9 cellular contexts compared by ENCODE assay signal in genomic region chr15:76905855-76906254, GRCh38. TPM values are rescaled to one million over a fixed set of nuclear protein-coding genes. Genes with fewer than 3 reads are reported as not detected.
DNase-seq lines count a peak whose midpoint lies in the region; ATAC-seq and TF ChIP-seq lines count a peak whose summit lies in the region.
"Had no signal": no experiment of that assay in that cellular context is flagged by ENCODE, and none has a peak within 500 bp of the region (broad histone marks: within the 10 kb centered on the region; RNA-seq: fewer than 3 reads in every experiment).

No MANE protein-coding gene starts in this region.

- H3K36me3 Mint-ChIP-seq in activated T-helper 1 cell treated with anti-CD3 and anti-CD28 coated beads, Interleukin-12 subunit alpha, Interleukin-12 subunit beta, Interleukin-2, Interleukin-4 antibody, amounts not matched to agents 30 ng/mL and 10 ng/mL and 1 ng/mL, durations not matched to agents 14 hours and 24 hours and 36 hours (ENCODE audit: low read depth) = no peaks in the 10 kb centered on the region

- no peak for TF ChIP-seq CTCF in stomach (IDR thresholded peaks at IDR 0.05)

- ATAC-seq in GM21515 (IDR thresholded peaks at IDR 0.05; ENCODE audit: unreplicated experiment) = no peak

- peak overlapping the region; percentile 75 to 100 (median 88) for H3K4me3 ChIP-seq in stomach

- peak overlapping the region; percentile 92 to 96 (median 92) for H3K27ac ChIP-seq in stomach

- H3K9me3 Mint-ChIP-seq in activated T-helper 1 cell treated with anti-CD3 and anti-CD28 coated beads, Interleukin-12 subunit alpha, Interleukin-12 subunit beta, Interleukin-2, Interleukin-4 antibody, amounts not matched to agents 30 ng/mL and 10 ng/mL and 1 ng/mL, durations not matched to agents 14 hours and 24 hours and 36 hours = no peaks in the 10 kb centered on the region

- H3K4me1 ChIP-seq in stomach = peaks cover 21 to 34% (median 27%) of the 10 kb centered on the region in 4 donors

- H3K27ac Mint-ChIP-seq in activated T-helper 1 cell treated with anti-CD3 and anti-CD28 coated beads, Interleukin-12 subunit alpha, Interleukin-12 subunit beta, Interleukin-2, Interleukin-4 antibody, amounts not matched to agents 30 ng/mL and 10 ng/mL and 1 ng/mL, durations not matched to agents 14 hours and 24 hours and 36 hours = no peak overlapping the region

- H3K4me1 Mint-ChIP-seq in activated T-helper 1 cell treated with anti-CD3 and anti-CD28 coated beads, Interleukin-12 subunit alpha, Interleukin-12 subunit beta, Interleukin-2, Interleukin-4 antibody, amounts not matched to agents 30 ng/mL and 10 ng/mL and 1 ng/mL, durations not matched to agents 14 hours and 24 hours and 36 hours (ENCODE audit: low read depth) = peaks cover 36% of the 10 kb centered on the region

- 14 to 22% (median 18%) methylated on average over 9 of the region's 9 CpGs for WGBS in stomach, 5 donors

- H3K27me3 Mint-ChIP-seq in activated T-helper 1 cell treated with anti-CD3 and anti-CD28 coated beads, Interleukin-12 subunit alpha, Interleukin-12 subunit beta, Interleukin-2, Interleukin-4 antibody, amounts not matched to agents 30 ng/mL and 10 ng/mL and 1 ng/mL, durations not matched to agents 14 hours and 24 hours and 36 hours (ENCODE audit: insufficient read depth) = peaks cover 4% of the 10 kb centered on the region

- no peaks in the 10 kb centered on the region for H3K27me3 ChIP-seq in stomach
- H3K27me3 ChIP-seq: foreskin keratinocyte had no signal

- H3K9me3 ChIP-seq in stomach = no peaks in the 10 kb centered on the region

- DNase-seq in NCI-H1417 (lab: John Stamatoyannopoulos, UW) (peak in 2 of 3 experiments; percentile 82 to 95), NCI-H1417 treated with DMSO at 0.1 percent for 48 hours (lab: John Stamatoyannopoulos, UW) (no peak), inferior parietal cortex (ENCODE audit: extremely low spot score) (peak; percentile 62), stomach (no peak), kidney glomerular epithelial cell (lab: John Stamatoyannopoulos, UW) (no peak)
- DNase-seq in activated T-helper 1 cell treated with anti-CD3 and anti-CD28 coated beads, Interleukin-12 subunit alpha, Interleukin-12 subunit beta, Interleukin-2, Interleukin-4 antibody, amounts not matched to agents 30 ng/mL and 10 ng/mL and 1 ng/mL, durations not matched to agents 14 hours and 24 hours and 36 hours (ENCODE audit: low spot score) = no peak
- no peak for DNase-seq in activated CD8-positive, alpha-beta memory T cell treated with anti-CD3 and anti-CD28 coated beads, Interleukin-2, amount 50 U/mL, for 48 hours

- intact Hi-C loops in activated T-helper 1 cell treated with anti-CD3 and anti-CD28 coated beads, Interleukin-12 subunit alpha, Interleukin-12 subunit beta, Interleukin-2, Interleukin-4 antibody, amounts not matched to agents 30 ng/mL and 10 ng/mL and 1 ng/mL, durations not matched to agents 14 hours and 24 hours and 36 hours (cut with micrococcal nuclease) = loop anchor here (1.0 to 2.0 kb wide), 3 partner anchors 25 to 514 kb away; partner anchors contain the start of genes HMG20A, PEAK1 and RCN2
- intact Hi-C loops in stomach (cut with DNase I; ENCODE audit: low total_unique reads) = no loop called here

- peak overlapping the region; percentile 91 for H3K4me3 Mint-ChIP-seq in activated T-helper 1 cell treated with anti-CD3 and anti-CD28 coated beads, Interleukin-12 subunit alpha, Interleukin-12 subunit beta, Interleukin-2, Interleukin-4 antibody, amounts not matched to agents 30 ng/mL and 10 ng/mL and 1 ng/mL, durations not matched to agents 14 hours and 24 hours and 36 hours

- TF ChIP-seq POLR2A in stomach (IDR thresholded peaks at IDR 0.05) = no peak

- H3K36me3 ChIP-seq in stomach = no peaks in the 10 kb centered on the region

- no peak for TF ChIP-seq EP300 in stomach (IDR thresholded peaks at IDR 0.05)

RNA-seq across cellular contexts. Expression of gene SCAPER, which starts 0.7 kb away (rescaled TPM):
- total RNA-seq in activated T-helper 1 cell treated with anti-CD3 and anti-CD28 coated beads, Interleukin-12 subunit alpha, Interleukin-12 subunit beta, Interleukin-2, Interleukin-4 antibody, amounts not matched to agents 30 ng/mL and 10 ng/mL and 1 ng/mL, durations not matched to agents 14 hours and 24 hours and 36 hours = 21.5 and 23.5 TPM in 2 replicates
- total RNA-seq in stomach = 100 to 1,000 TPM in 1 of 5 donors, 10 to 100 TPM in 4; 14.8 to 136 (median 39.7) TPM
- polyA plus RNA-seq in stomach = 10 to 100 TPM in 1 of 3 donors, 1 to 10 TPM in 2; 4.9 to 11.0 (median 7.6) TPM

RNA-seq across cellular contexts. Expression of gene RCN2, which starts 25.7 kb away (rescaled TPM):
- total RNA-seq in activated T-helper 1 cell treated with anti-CD3 and anti-CD28 coated beads, Interleukin-12 subunit alpha, Interleukin-12 subunit beta, Interleukin-2, Interleukin-4 antibody, amounts not matched to agents 30 ng/mL and 10 ng/mL and 1 ng/mL, durations not matched to agents 14 hours and 24 hours and 36 hours = 39.9 and 42.2 TPM in 2 replicates
- 10 to 100 TPM; 14.0 to 67.2 (median 42.9) TPM for total RNA-seq in stomach
- 10 to 100 TPM; 17.7 to 22.7 (median 22.3) TPM for polyA plus RNA-seq in stomach

Comparison
In these comparisons a context has a peak if more than half of its experiments do, and no peak if none do; other contexts are left out.
1. DNase-seq: peak in NCI-H1417 (2 of 3) and inferior parietal cortex (single experiment); none in NCI-H1417 treated with DMSO at 0.1 percent for 48 hours (single experiment), activated T-helper 1 cell treated with anti-CD3 and anti-CD28 coated beads, Interleukin-12 subunit alpha, Interleukin-12 subunit beta, Interleukin-2, Interleukin-4 antibody, amounts not matched to agents 30 ng/mL and 10 ng/mL and 1 ng/mL, durations not matched to agents 14 hours and 24 hours and 36 hours (single experiment), stomach (single experiment), kidney glomerular epithelial cell (single experiment) and activated CD8-positive, alpha-beta memory T cell treated with anti-CD3 and anti-CD28 coated beads, Interleukin-2, amount 50 U/mL, for 48 hours (single experiment).